Comparison of ENCODE assay signal across 26 cellular contexts in the genomic region with DNA sequence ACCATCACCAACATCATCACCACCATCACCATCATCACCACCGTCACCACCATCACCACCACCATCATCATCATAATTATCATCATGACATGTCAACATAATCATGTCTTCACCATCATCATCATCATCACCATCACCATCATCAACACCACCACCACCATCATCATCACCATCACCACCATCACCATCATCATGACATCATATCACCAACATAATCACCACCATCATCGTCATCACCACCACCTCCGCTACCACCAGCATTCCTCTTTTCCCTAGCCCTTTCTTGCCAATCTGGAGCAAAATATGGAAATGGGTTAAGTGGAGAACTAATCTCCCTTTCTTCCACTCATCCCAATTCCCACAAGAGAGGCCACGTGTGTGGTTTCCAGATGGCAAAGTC. TPM values are rescaled to one million over a fixed set of nuclear protein-coding genes. Genes with fewer than 3 reads are reported as not detected.
DNase-seq lines count a peak whose midpoint lies in the region; ATAC-seq and TF ChIP-seq lines count a peak whose summit lies in the region.
"Had no signal": no experiment of that assay in that cellular context is flagged by ENCODE, and none has a peak within 500 bp of the region (broad histone marks: within the 10 kb centered on the region; RNA-seq: fewer than 3 reads in every experiment).

No MANE protein-coding gene starts in this region.

- H3K4me1 Mint-ChIP-seq in T-helper 1 cell treated with Interleukin-12 subunit alpha and Interleukin-12 subunit beta and Interleukin-4 antibody, amounts not matched to agents 30 μg/mL and 1 μg/mL, for 36 hours (ENCODE audit: low read depth), result peaks cover 17% of the 10 kb centered on the region
- peaks cover 22% of the 10 kb centered on the region for H3K4me1 Mint-ChIP-seq in brain

- peaks cover 13% of the 10 kb centered on the region for H3K9me3 Mint-ChIP-seq in T-helper 1 cell treated with Interleukin-12 subunit alpha and Interleukin-12 subunit beta and Interleukin-4 antibody, amounts not matched to agents 30 μg/mL and 1 μg/mL, for 36 hours
- peaks cover 0 to 9% (median 6%) of the 10 kb centered on the region in 5 experiments for H3K9me3 Mint-ChIP-seq in brain
- H3K9me3 Mint-ChIP-seq: CD4-positive, alpha-beta T cell had no signal

- no peak for TF ChIP-seq CTCF in brain (conservative IDR thresholded peaks at IDR 0.05)

- H3K27ac Mint-ChIP-seq in T-helper 1 cell treated with Interleukin-12 subunit alpha and Interleukin-12 subunit beta and Interleukin-4 antibody, amounts not matched to agents 30 μg/mL and 1 μg/mL, for 36 hours, result peak overlapping the region; percentile 37
- H3K27ac Mint-ChIP-seq in brain, result peak overlapping the region in 2 of 5 experiments; percentile 10 to 46
- H3K27ac Mint-ChIP-seq: activated CD4-positive, alpha-beta T cell treated with anti-CD3 and anti-CD28 coated beads, Interleukin-2, amount 10 ng/mL, durations not matched to agents 24 days and 14 days; CD4-positive, alpha-beta T cell had no signal

- H3K36me3 Mint-ChIP-seq in T-helper 1 cell treated with Interleukin-12 subunit alpha and Interleukin-12 subunit beta and Interleukin-4 antibody, amounts not matched to agents 30 μg/mL and 1 μg/mL, for 36 hours (ENCODE audit: low read depth), result peaks cover 5% of the 10 kb centered on the region
- H3K36me3 Mint-ChIP-seq in brain, result peaks cover 4% of the 10 kb centered on the region

- ATAC-seq in GM21528 (IDR thresholded peaks at IDR 0.05; ENCODE audit: low FRiP score, unreplicated experiment), result no peak
- ATAC-seq: body of pancreas; naive thymus-derived CD8-positive, alpha-beta T cell had no signal

- no peak overlapping the region for H3K4me3 Mint-ChIP-seq in T-helper 1 cell treated with Interleukin-12 subunit alpha and Interleukin-12 subunit beta and Interleukin-4 antibody, amounts not matched to agents 30 μg/mL and 1 μg/mL, for 36 hours
- H3K4me3 Mint-ChIP-seq in brain, result peak overlapping the region; percentile 9 to 82 (median 13)
- H3K4me3 Mint-ChIP-seq: activated CD4-positive, alpha-beta T cell treated with anti-CD3 and anti-CD28 coated beads, Interleukin-2, amount 10 ng/mL, durations not matched to agents 24 days and 14 days; CD4-positive, alpha-beta T cell had no signal

- no peak for DNase-seq in T-helper 1 cell
- DNase-seq: activated CD4-positive, alpha-beta T cell treated with anti-CD3 and anti-CD28 coated beads, Interleukin-2, amount 10 ng/mL, durations not matched to agents 24 days and 14 days; body of pancreas; CD4-positive, alpha-beta T cell; EL; glutamatergic neuron; H7; KBM-7; MG63; midbrain; naive thymus-derived CD8-positive, alpha-beta T cell; NCI-H1417; NCI-H2081; NCI-H345; NCI-H774; ovary; retina; SK-N-SH; stimulated activated CD4-positive, alpha-beta T cell treated with anti-CD3 and anti-CD28 coated beads, Interleukin-2, amount 100 ng/mL, for 24 hours; substantia nigra; WERI-Rb-1 had no signal

- peaks cover 49% of the 10 kb centered on the region for H3K27me3 Mint-ChIP-seq in T-helper 1 cell treated with Interleukin-12 subunit alpha and Interleukin-12 subunit beta and Interleukin-4 antibody, amounts not matched to agents 30 μg/mL and 1 μg/mL, for 36 hours (ENCODE audit: low read depth)
- H3K27me3 Mint-ChIP-seq in brain, result peaks cover 15% of the 10 kb centered on the region

RNA-seq across cellular contexts. Expression of gene TTYH1, which starts 1.1 kb away (rescaled TPM):
- 211 TPM for polyA plus RNA-seq in brain (ENCODE audit: insufficient read depth, low read depth, low replicate concordance)

RNA-seq across cellular contexts. Expression of gene LENG8, which starts 34.8 kb away (rescaled TPM):
- 30.9 TPM for polyA plus RNA-seq in brain (ENCODE audit: insufficient read depth, low read depth, low replicate concordance)

RNA-seq across cellular contexts. Expression of gene LENG9, which starts 49.4 kb away (rescaled TPM):
- polyA plus RNA-seq in brain (ENCODE audit: insufficient read depth, low read depth, low replicate concordance), result 1.5 TPM

RNA-seq across cellular contexts. Expression of gene LAIR1, which starts 49.4 kb away (rescaled TPM):
- 4.3 TPM for polyA plus RNA-seq in brain (ENCODE audit: insufficient read depth, low read depth, low replicate concordance)
- polyA plus RNA-seq: keratinocyte, SK-N-SH, smooth muscle cell had no signal

RNA-seq across cellular contexts. Expression of gene CDC42EP5, which starts 58.9 kb away (rescaled TPM):
- 1.4 TPM for polyA plus RNA-seq in brain (ENCODE audit: insufficient read depth, low read depth, low replicate concordance)
- polyA plus RNA-seq: naive thymus-derived CD8-positive, alpha-beta T cell had no signal
